In the genomic region with DNA sequence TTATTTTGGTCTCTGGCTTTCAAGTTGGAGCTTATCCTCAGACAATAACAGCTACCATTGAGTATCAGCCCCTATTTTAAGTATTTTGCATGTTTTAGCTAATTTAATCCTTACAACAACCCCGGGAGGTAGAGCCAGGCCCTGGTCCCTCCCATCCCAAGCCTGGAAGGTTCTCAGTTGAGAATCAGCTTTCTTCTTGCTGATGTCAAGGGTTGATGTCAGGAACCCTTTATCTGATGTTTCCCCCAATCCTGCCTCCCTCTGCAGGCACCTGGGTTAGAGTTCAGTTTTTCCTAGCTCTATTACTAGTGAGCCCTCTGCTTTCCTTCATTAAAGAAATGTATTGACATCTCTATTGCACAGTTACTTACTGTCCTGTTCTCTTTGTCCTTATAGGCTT, we compare ENCODE assay signal across 1 cellular context.
TF ChIP-seq lines count a peak whose summit lies in the region.

No MANE protein-coding gene starts in this region.

TF ChIP-seq in HepG2, 621 proteins besides CTCF, POLR2A, EP300 and RAD21:
- TF ChIP-seq ZNF205 (CRISPR knock-in tag; IDR thresholded peaks at IDR 0.05) (no peak), ZNF556 (CRISPR knock-in tag; IDR thresholded peaks at IDR 0.05; ENCODE audit: borderline replicate concordance) (no peak), MTERF4 (CRISPR knock-in tag; IDR thresholded peaks at IDR 0.05) (no peak), SKIL (CRISPR knock-in tag; IDR thresholded peaks at IDR 0.05; ENCODE audit: borderline replicate concordance) (no peak), STAT5B (CRISPR knock-in tag; IDR thresholded peaks at IDR 0.05) (no peak), AKNA (CRISPR knock-in tag; IDR thresholded peaks at IDR 0.05; ENCODE audit: borderline replicate concordance) (no peak), MTF2 (CRISPR knock-in tag; IDR thresholded peaks at IDR 0.05; ENCODE audit: borderline replicate concordance) (no peak), PITX1 (CRISPR knock-in tag; IDR thresholded peaks at IDR 0.05) (no peak), ZNF335 (CRISPR knock-in tag; IDR thresholded peaks at IDR 0.05) (no peak), ZNF282 (IDR thresholded peaks at IDR 0.05; ENCODE audit: partially characterized antibody) (no peak), SRSF1 (optimal IDR thresholded peaks at IDR 0.05; ENCODE audit: low read depth, low read length) (no peak)
- TF ChIP-seq, protein P1, sequence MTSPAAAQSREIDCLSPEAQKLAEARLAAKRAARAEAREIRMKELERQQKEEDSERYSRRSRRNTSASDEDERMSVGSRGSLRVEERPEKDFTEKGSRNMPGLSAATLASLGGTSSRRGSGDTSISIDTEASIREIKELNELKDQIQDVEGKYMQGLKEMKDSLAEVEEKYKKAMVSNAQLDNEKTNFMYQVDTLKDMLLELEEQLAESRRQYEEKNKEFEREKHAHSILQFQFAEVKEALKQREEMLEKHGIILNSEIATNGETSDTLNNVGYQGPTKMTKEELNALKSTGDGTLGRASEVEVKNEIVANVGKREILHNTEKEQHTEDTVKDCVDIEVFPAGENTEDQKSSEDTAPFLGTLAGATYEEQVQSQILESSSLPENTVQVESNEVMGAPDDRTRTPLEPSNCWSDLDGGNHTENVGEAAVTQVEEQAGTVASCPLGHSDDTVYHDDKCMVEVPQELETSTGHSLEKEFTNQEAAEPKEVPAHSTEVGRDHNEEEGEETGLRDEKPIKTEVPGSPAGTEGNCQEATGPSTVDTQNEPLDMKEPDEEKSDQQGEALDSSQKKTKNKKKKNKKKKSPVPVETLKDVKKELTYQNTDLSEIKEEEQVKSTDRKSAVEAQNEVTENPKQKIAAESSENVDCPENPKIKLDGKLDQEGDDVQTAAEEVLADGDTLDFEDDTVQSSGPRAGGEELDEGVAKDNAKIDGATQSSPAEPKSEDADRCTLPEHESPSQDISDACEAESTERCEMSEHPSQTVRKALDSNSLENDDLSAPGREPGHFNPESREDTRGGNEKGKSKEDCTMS (CRISPR knock-in tag; conservative IDR thresholded peaks at IDR 0.05): no peak
